Comparison of ENCODE assay signal across 9 cellular contexts in the genomic region with DNA sequence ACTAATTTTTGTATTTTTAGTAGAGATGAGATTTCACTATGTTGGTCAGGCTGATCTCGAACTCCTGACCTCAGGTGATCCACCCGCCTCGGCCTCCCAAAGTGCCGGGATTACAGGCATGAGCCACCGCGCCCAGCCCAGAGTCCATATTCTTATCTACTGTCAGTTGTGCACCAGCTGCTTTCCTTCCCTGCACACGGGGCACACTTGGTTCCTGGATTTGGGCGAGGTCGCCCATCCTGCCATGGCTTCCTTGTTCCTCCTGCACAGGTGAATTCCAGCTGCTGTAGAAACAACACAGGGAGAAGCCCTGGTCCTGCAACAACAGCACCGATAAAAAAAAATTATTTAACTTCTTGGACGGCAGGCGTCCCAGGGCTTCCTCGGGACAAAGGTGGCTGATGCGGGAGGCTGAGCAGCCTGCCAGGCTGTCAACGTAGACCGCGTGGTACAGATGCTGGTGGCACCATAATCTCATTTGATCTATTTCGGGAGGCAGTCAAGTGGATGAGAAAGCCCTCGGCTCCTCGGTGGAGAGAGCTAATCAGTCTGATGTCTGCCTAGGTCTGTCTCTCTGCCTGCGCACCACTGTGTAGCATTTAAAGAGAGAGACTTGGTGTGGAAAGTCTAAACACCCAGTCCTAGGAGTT.
"Had no signal": no experiment of that assay in that cellular context is flagged by ENCODE, and none has a peak within 500 bp of the region (broad histone marks: within the 10 kb centered on the region; RNA-seq: fewer than 3 reads in every experiment).

No MANE protein-coding gene starts in this region.

- H3K9me3 ChIP-seq: tibial artery had no signal

- H3K4me3 ChIP-seq: tibial artery had no signal

- H3K9me3 Mint-ChIP-seq: activated CD4-positive, alpha-beta memory T cell treated with anti-CD3 and anti-CD28 coated beads for 36 hours; T-helper 1 cell treated with Interleukin-12 subunit alpha and Interleukin-12 subunit beta and Interleukin-4 antibody, amounts not matched to agents 30 μg/mL and 1 μg/mL, for 36 hours had no signal

- H3K4me1 ChIP-seq: tibial artery had no signal

- H3K27ac ChIP-seq: tibial artery had no signal

- H3K4me3 Mint-ChIP-seq: activated CD4-positive, alpha-beta memory T cell treated with anti-CD3 and anti-CD28 coated beads for 36 hours; immature natural killer cell; nephron progenitor cell; T-helper 1 cell treated with Interleukin-12 subunit alpha and Interleukin-12 subunit beta and Interleukin-4 antibody, amounts not matched to agents 30 μg/mL and 1 μg/mL, for 36 hours had no signal

- H3K36me3 Mint-ChIP-seq: activated CD4-positive, alpha-beta memory T cell treated with anti-CD3 and anti-CD28 coated beads for 36 hours had no signal

- DNase-seq: activated CD4-positive, alpha-beta memory T cell treated with anti-CD3 and anti-CD28 coated beads for 36 hours; activated CD4-positive, CD25-positive, alpha-beta regulatory T cell treated with anti-CD3 and anti-CD28 coated beads, Interleukin-2, amount 50 U/mL, for 72 hours; activated naive CD4-positive, alpha-beta T cell; immature natural killer cell; mammary epithelial cell; nephron progenitor cell; tibial artery had no signal

- ATAC-seq: esophagus mucosa had no signal
